ENCODE assay signal across 10 cellular contexts in genomic region chr12:64660237-64661018, GRCh38. TPM values are rescaled to one million over a fixed set of nuclear protein-coding genes. Genes with fewer than 3 reads are reported as not detected.
DNase-seq lines count a peak whose midpoint lies in the region; ATAC-seq and TF ChIP-seq lines count a peak whose summit lies in the region.
"Had no signal": no experiment of that assay in that cellular context is flagged by ENCODE, and none has a peak within 500 bp of the region (broad histone marks: within the 10 kb centered on the region; RNA-seq: fewer than 3 reads in every experiment).

No MANE protein-coding gene starts in this region.

- CTCF ChIA-PET in Caco-2 (lab: Charles Lee), result no interaction called here

- BruUV-seq in Caco-2 (replicated peaks; lab: Mats Ljungman, UMichigan), result no TSS peak

- POLR2A ChIA-PET in Caco-2 (lab: Charles Lee), result no interaction called here

- H3K4me1 ChIP-seq in Caco-2, result peaks cover 47% of the 10 kb centered on the region

- no peaks in the 10 kb centered on the region for H3K36me3 ChIP-seq in Caco-2 (ENCODE audit: control insufficient read depth, insufficient read depth, low read length)

- H3K27ac Mint-ChIP-seq in memory B cell, result peak overlapping the region; percentile 94
- H3K27ac Mint-ChIP-seq in Caco-2 (ENCODE audit: unreplicated experiment), result no peak overlapping the region

- H3K27me3 ChIP-seq in Caco-2 (replicated peaks; ENCODE audit: control insufficient read depth, insufficient read depth, low read length), result no peaks in the 10 kb centered on the region

- ATAC-seq in GM18867 (IDR thresholded peaks at IDR 0.05; ENCODE audit: unreplicated experiment) (peak; percentile 46), GM21515 (IDR thresholded peaks at IDR 0.05; ENCODE audit: unreplicated experiment) (peak; percentile 56), HG03432 (IDR thresholded peaks at IDR 0.05; ENCODE audit: unreplicated experiment) (peak; percentile 72), memory B cell (ENCODE audit: low read depth) (no peak)

- TF ChIP-seq CTCF in Caco-2 (IDR thresholded peaks at IDR 0.05; ENCODE audit: insufficient read depth in 1 of 2, low read depth in 1 of 2, low read length in 1 of 2, severe bottlenecking in 1 of 2, unreplicated experiment in 1 of 2), result no peak

- H3K9me3 Mint-ChIP-seq in memory B cell (peaks cover 1% of the 10 kb centered on the region), Caco-2 (ENCODE audit: unreplicated experiment) (no peaks in the 10 kb centered on the region)

- no peaks in the 10 kb centered on the region for H3K9me3 ChIP-seq in Caco-2

- DNase-seq in memory B cell (ENCODE audit: low spot score in 2 of 2) (no peak), Caco-2 (no peak), GM19240 (ENCODE audit: insufficient read length, low spot score) (no peak), NCI-H1417 treated with DMSO at 0.1 percent for 48 hours (lab: John Stamatoyannopoulos, UW) (no peak)
- DNase-seq: activated naive CD4-positive, alpha-beta T cell treated with Interleukin-2 at 50 U/mL for 16 hours; NCI-H2029; stimulated activated naive CD4-positive, alpha-beta T cell treated with Interleukin-2 at 50 U/mL for 16 hours had no signal

- no peak overlapping the region for H3K4me3 Mint-ChIP-seq in memory B cell
- no peak overlapping the region for H3K4me3 Mint-ChIP-seq in Caco-2 (ENCODE audit: unreplicated experiment)

- H3K36me3 Mint-ChIP-seq in memory B cell, result peaks cover 13% of the 10 kb centered on the region
- H3K36me3 Mint-ChIP-seq in Caco-2 (ENCODE audit: insufficient read depth, unreplicated experiment), result no peaks in the 10 kb centered on the region

- no peak overlapping the region for H3K4me3 ChIP-seq in Caco-2 (ENCODE audit: low read depth, low read length)

- intact Hi-C loops in Caco-2 (cut with micrococcal nuclease; ENCODE audit: unreplicated experiment), result no loop called here

- H3K4me1 Mint-ChIP-seq in memory B cell (peaks cover 51% of the 10 kb centered on the region), Caco-2 (ENCODE audit: low read depth, unreplicated experiment) (peaks cover 25% of the 10 kb centered on the region)

- H3K27me3 Mint-ChIP-seq in memory B cell, result no peaks in the 10 kb centered on the region
- H3K27me3 Mint-ChIP-seq in Caco-2 (ENCODE audit: insufficient read depth, unreplicated experiment), result no peaks in the 10 kb centered on the region

RNA-seq across cellular contexts. Expression of gene RASSF3, which starts 50.1 kb away (rescaled TPM):
- 22.6 and 25.7 TPM in 2 replicates for total RNA-seq in Caco-2 (2022)
